17 cellular contexts compared by ENCODE assay signal in genomic region chr7:102208826-102209225, GRCh38.
A peak's percentile ranks its signal among the peaks of the same experiment; 100 is the strongest.
DNase-seq lines count a peak whose midpoint lies in the region; ATAC-seq and TF ChIP-seq lines count a peak whose summit lies in the region.
"Had no signal": no experiment of that assay in that cellular context is flagged by ENCODE, and none has a peak within 500 bp of the region (broad histone marks: within the 10 kb centered on the region; RNA-seq: fewer than 3 reads in every experiment).

No MANE protein-coding gene starts in this region.

- H3K36me3 Mint-ChIP-seq in GM23338 (ENCODE audit: low read depth) (peaks cover 43% of the 10 kb centered on the region), neural crest cell (ENCODE audit: low read depth) (peaks cover 5% of the 10 kb centered on the region)
- H3K36me3 Mint-ChIP-seq: natural killer cell treated with Interleukin-12 subunit alpha and Interleukin-12 subunit beta and Interleukin-15 and Interleukin-18, amount 100 ng/mL, for 72 hours had no signal

- no peak overlapping the region for H3K9ac ChIP-seq in endocrine pancreas (ENCODE audit: control insufficient read depth, insufficient read depth, low read length)

- no peaks in the 10 kb centered on the region for H3F3A ChIP-seq in GM23338 (replicated peaks; ENCODE audit: low read depth)

- no peaks in the 10 kb centered on the region for H3K79me2 ChIP-seq in GM23338 (replicated peaks; ENCODE audit: insufficient read depth)

- no peak overlapping the region for H3K27ac Mint-ChIP-seq in GM23338
- peak overlapping the region; percentile 50 for H3K27ac Mint-ChIP-seq in neural crest cell (ENCODE audit: unreplicated experiment)
- H3K27ac Mint-ChIP-seq: activated naive CD8-positive, alpha-beta T cell; CD4-positive, CD25-positive, alpha-beta regulatory T cell; natural killer cell treated with Interleukin-12 subunit alpha and Interleukin-12 subunit beta and Interleukin-15 and Interleukin-18, amount 100 ng/mL, for 72 hours had no signal

- TF ChIP-seq CTCF in GM23338 (conservative IDR thresholded peaks at IDR 0.05; ENCODE audit: low read depth in 2 of 2): no peak
- no peak for TF ChIP-seq CTCF in neural crest cell (conservative IDR thresholded peaks at IDR 0.05)
- no peak for TF ChIP-seq CTCF in vagina (IDR thresholded peaks at IDR 0.05)

- DNase-seq in GM23338 (ENCODE audit: low spot score) (peak; percentile 46), NCI-H2227 treated with DMSO at 0.1 percent for 48 hours (lab: John Stamatoyannopoulos, UW) (peak; percentile 63), neural crest cell (ENCODE audit: low read depth, low spot score) (no peak), hippocampal formation (lab: John Stamatoyannopoulos, UW) (no peak), vagina (ENCODE audit: extremely low spot score in 2 of 2) (no peak)
- DNase-seq: activated CD4-positive, alpha-beta T cell treated with anti-CD3 and anti-CD28 coated beads for 1 hour; CD4-positive, CD25-positive, alpha-beta regulatory T cell; islet precursor cell; mesendoderm; stimulated activated CD8-positive, alpha-beta memory T cell treated with anti-CD3 and anti-CD28 coated beads, Interleukin-4, amount 100 ng/mL, for 48 hours; T1000 had no signal

- H2AFZ ChIP-seq in GM23338: no peak overlapping the region

- no peaks in the 10 kb centered on the region for H3K9me2 ChIP-seq in GM23338 (ENCODE audit: insufficient read depth)

- H3K4me3 Mint-ChIP-seq in GM23338 (no peak overlapping the region), neural crest cell (no peak overlapping the region)
- H3K4me3 Mint-ChIP-seq: activated naive CD8-positive, alpha-beta T cell; CD4-positive, CD25-positive, alpha-beta regulatory T cell; natural killer cell treated with Interleukin-12 subunit alpha and Interleukin-12 subunit beta and Interleukin-15 and Interleukin-18, amount 100 ng/mL, for 72 hours had no signal

- no peaks in the 10 kb centered on the region for H3K9me3 Mint-ChIP-seq in GM23338
- no peaks in the 10 kb centered on the region for H3K9me3 Mint-ChIP-seq in neural crest cell
- H3K9me3 Mint-ChIP-seq: natural killer cell treated with Interleukin-12 subunit alpha and Interleukin-12 subunit beta and Interleukin-15 and Interleukin-18, amount 100 ng/mL, for 72 hours had no signal

- ATAC-seq in GM23338: peak; percentile 74
- no peak for ATAC-seq in HG03571 (IDR thresholded peaks at IDR 0.05; ENCODE audit: unreplicated experiment)
- ATAC-seq in HG02970 (IDR thresholded peaks at IDR 0.05; ENCODE audit: low FRiP score, unreplicated experiment): no peak
- ATAC-seq: natural killer cell treated with Interleukin-12 subunit alpha and Interleukin-12 subunit beta and Interleukin-15 and Interleukin-18, amount 100 ng/mL, for 72 hours; SK-N-SH treated with all-trans-retinoic acid at 6 μM for 48 hours had no signal

- H3K4me1 ChIP-seq in GM23338 (ENCODE audit: insufficient read depth): no peaks in the 10 kb centered on the region
- no peaks in the 10 kb centered on the region for H3K4me1 ChIP-seq in endocrine pancreas (ENCODE audit: control insufficient read depth, insufficient read depth, low read length)
- H3K4me1 ChIP-seq in vagina: no peaks in the 10 kb centered on the region

- no peaks in the 10 kb centered on the region; the same call in none of the 2 replicates for H4K20me1 ChIP-seq in GM23338 (replicated peaks; ENCODE audit: insufficient read depth)

- H3K27ac ChIP-seq in GM23338 (ENCODE audit: low read depth) (no peak overlapping the region), vagina (no peak overlapping the region)

- H3K27me3 Mint-ChIP-seq in GM23338 (ENCODE audit: insufficient read depth, low read depth, poor library complexity) (no peaks in the 10 kb centered on the region), neural crest cell (ENCODE audit: low read depth) (no peaks in the 10 kb centered on the region)
- H3K27me3 Mint-ChIP-seq: activated naive CD8-positive, alpha-beta T cell; CD4-positive, CD25-positive, alpha-beta regulatory T cell; natural killer cell treated with Interleukin-12 subunit alpha and Interleukin-12 subunit beta and Interleukin-15 and Interleukin-18, amount 100 ng/mL, for 72 hours had no signal

- H3K4me1 Mint-ChIP-seq in GM23338 (no peaks in the 10 kb centered on the region), neural crest cell (no peaks in the 10 kb centered on the region)
- H3K4me1 Mint-ChIP-seq: CD4-positive, CD25-positive, alpha-beta regulatory T cell had no signal

- intact Hi-C loops in vagina (cut with DNase I): no loop called here

- H3K4me2 ChIP-seq in GM23338: no peak overlapping the region

- H3K36me3 ChIP-seq in GM23338 (ENCODE audit: insufficient read depth) (no peaks in the 10 kb centered on the region; the same call in 1 of the 2 replicates), endocrine pancreas (ENCODE audit: control insufficient read depth, insufficient read depth, low read length) (no peaks in the 10 kb centered on the region), vagina (peaks cover 0 to 14% of the 10 kb centered on the region in 2 donors)

- H3K27me3 ChIP-seq in GM23338 (ENCODE audit: insufficient read depth) (no peaks in the 10 kb centered on the region), endocrine pancreas (ENCODE audit: control insufficient read depth, insufficient read depth, low read length) (no peaks in the 10 kb centered on the region), vagina (no peaks in the 10 kb centered on the region)

- no peak for TF ChIP-seq POLR2A in vagina (IDR thresholded peaks at IDR 0.05)

- H3K9me3 ChIP-seq in endocrine pancreas (ENCODE audit: control insufficient read depth, low read length): no peaks in the 10 kb centered on the region
- no peaks in the 10 kb centered on the region for H3K9me3 ChIP-seq in vagina

- H3K4me3 ChIP-seq in GM23338: no peak overlapping the region
- peak overlapping the region; percentile 14 for H3K4me3 ChIP-seq in endocrine pancreas (ENCODE audit: control insufficient read depth, insufficient read depth, low read length)
- H3K4me3 ChIP-seq in vagina: no peak overlapping the region

TF ChIP-seq in GM23338, 12 proteins besides CTCF, POLR2A, EP300 and RAD21 (continues in another document):
- no peak for TF ChIP-seq EZH2phosphoT487 (IDR thresholded peaks at IDR 0.05; ENCODE audit: unreplicated experiment)
- TF ChIP-seq ZNF114 (CRISPR knock-in tag; IDR thresholded peaks at IDR 0.05): no peak
- no peak for TF ChIP-seq NANOG (IDR thresholded peaks at IDR 0.05; ENCODE audit: borderline replicate concordance)
- no peak for TF ChIP-seq STAT1 (IDR thresholded peaks at IDR 0.05; ENCODE audit: unreplicated experiment)
- no peak for TF ChIP-seq CREB1 (CRISPR knock-in tag; IDR thresholded peaks at IDR 0.05; ENCODE audit: low read depth)
- TF ChIP-seq ETS1 (IDR thresholded peaks at IDR 0.05): no peak

Comparison
In these comparisons a context has a peak if more than half of its experiments do, and no peak if none do; other contexts are left out.
1. DNase-seq: peak in GM23338 (single experiment) and NCI-H2227 treated with DMSO at 0.1 percent for 48 hours (single experiment); none in neural crest cell (single experiment), hippocampal formation (0 of 2) and vagina (0 of 2).